ENCODE assay signal across 21 cellular contexts in genomic region chr1:196393282-196393681, GRCh38.
"Had no signal": no experiment of that assay in that cellular context is flagged by ENCODE, and none has a peak within 500 bp of the region (broad histone marks: within the 10 kb centered on the region; RNA-seq: fewer than 3 reads in every experiment).

No MANE protein-coding gene starts in this region.

- H3K27ac Mint-ChIP-seq: activated CD4-positive, alpha-beta T cell treated with anti-CD3 and anti-CD28 coated beads, Interleukin-2, amount 10 ng/mL, durations not matched to agents 7 days and 5 days; activated CD8-positive, alpha-beta memory T cell treated with anti-CD3 and anti-CD28 coated beads, Interleukin-2, amount 10 ng/mL, durations not matched to agents 7 days and 5 days; activated CD8-positive, alpha-beta T cell treated with anti-CD3 and anti-CD28 coated beads for 36 hours; activated naive CD4-positive, alpha-beta T cell treated with anti-CD3 and anti-CD28 coated beads, Interleukin-2, amount 10 ng/mL, durations not matched to agents 7 days and 5 days; immature natural killer cell; memory B cell; naive B cell; progenitor cell of endocrine pancreas; stimulated activated naive CD8-positive, alpha-beta T cell treated with anti-CD3 and anti-CD28 coated beads, Interleukin-15, amount 100 ng/mL, for 72 hours; T-cell; T-helper 2 cell treated with Interferon-gamma antibody and Interleukin-4, amounts not matched to agents 5 μg/mL and 100 μg/mL, for 36 hours had no signal

- DNase-seq: activated CD4-positive, alpha-beta T cell treated with anti-CD3 and anti-CD28 coated beads, Interleukin-2, amount 10 ng/mL, durations not matched to agents 7 days and 5 days; activated CD4-positive, CD25-positive, alpha-beta regulatory T cell treated with anti-CD3 and anti-CD28 coated beads, Interleukin-2, amount 50 U/mL, for 72 hours; activated CD8-positive, alpha-beta memory T cell treated with anti-CD3 and anti-CD28 coated beads, Interleukin-2, amount 10 ng/mL, durations not matched to agents 7 days and 5 days; activated CD8-positive, alpha-beta T cell treated with anti-CD3 and anti-CD28 coated beads for 36 hours; activated effector memory CD4-positive, alpha-beta T cell treated with anti-CD3 and anti-CD28 coated beads, Interleukin-2, amount 50 U/mL, for 16 hours; activated naive CD4-positive, alpha-beta T cell treated with anti-CD3 and anti-CD28 coated beads, Interleukin-2, amount 10 ng/mL, durations not matched to agents 7 days and 5 days; activated T-cell treated with anti-CD3 and anti-CD28 coated beads for 4 hours; immature natural killer cell; left ventricle myocardium inferior; naive B cell; stimulated activated CD4-positive, alpha-beta T cell treated with anti-CD3 and anti-CD28 coated beads, Interleukin-1b, Interleukin-23, amount 100 ng/mL, for 48 hours; stimulated activated naive CD8-positive, alpha-beta T cell treated with anti-CD3 and anti-CD28 coated beads, Interleukin-15, amount 100 ng/mL, for 72 hours; T-cell; transverse colon had no signal

- H3K36me3 ChIP-seq: left ventricle myocardium inferior, transverse colon had no signal

- H3K9me3 ChIP-seq: left ventricle myocardium inferior, mucosa of descending colon, transverse colon had no signal

- H3K36me3 Mint-ChIP-seq: activated CD8-positive, alpha-beta memory T cell treated with anti-CD3 and anti-CD28 coated beads, Interleukin-2, amount 10 ng/mL, durations not matched to agents 7 days and 5 days; activated naive CD4-positive, alpha-beta T cell treated with anti-CD3 and anti-CD28 coated beads, Interleukin-2, amount 10 ng/mL, durations not matched to agents 7 days and 5 days; immature natural killer cell; memory B cell; naive B cell; T-cell had no signal

- H3K27me3 ChIP-seq: transverse colon had no signal

- H3K27ac ChIP-seq: left ventricle myocardium inferior, transverse colon, VCaP had no signal

- H3K9me3 Mint-ChIP-seq: activated CD4-positive, alpha-beta T cell treated with anti-CD3 and anti-CD28 coated beads, Interleukin-2, amount 10 ng/mL, durations not matched to agents 7 days and 5 days; activated CD8-positive, alpha-beta T cell treated with anti-CD3 and anti-CD28 coated beads for 36 hours; activated naive CD4-positive, alpha-beta T cell treated with anti-CD3 and anti-CD28 coated beads, Interleukin-2, amount 10 ng/mL, durations not matched to agents 7 days and 5 days; brain; memory B cell; naive B cell; neural crest cell; stimulated activated naive CD8-positive, alpha-beta T cell treated with anti-CD3 and anti-CD28 coated beads, Interleukin-15, amount 100 ng/mL, for 72 hours; T-cell; T-helper 2 cell treated with Interferon-gamma antibody and Interleukin-4, amounts not matched to agents 5 μg/mL and 100 μg/mL, for 36 hours had no signal

- H3K4me3 Mint-ChIP-seq: activated CD4-positive, alpha-beta T cell treated with anti-CD3 and anti-CD28 coated beads, Interleukin-2, amount 10 ng/mL, durations not matched to agents 7 days and 5 days; activated CD8-positive, alpha-beta memory T cell treated with anti-CD3 and anti-CD28 coated beads, Interleukin-2, amount 10 ng/mL, durations not matched to agents 7 days and 5 days; activated CD8-positive, alpha-beta T cell treated with anti-CD3 and anti-CD28 coated beads for 36 hours; activated naive CD4-positive, alpha-beta T cell treated with anti-CD3 and anti-CD28 coated beads, Interleukin-2, amount 10 ng/mL, durations not matched to agents 7 days and 5 days; brain; immature natural killer cell; memory B cell; naive B cell; neural crest cell; stimulated activated naive CD8-positive, alpha-beta T cell treated with anti-CD3 and anti-CD28 coated beads, Interleukin-15, amount 100 ng/mL, for 72 hours; T-cell; T-helper 2 cell treated with Interferon-gamma antibody and Interleukin-4, amounts not matched to agents 5 μg/mL and 100 μg/mL, for 36 hours had no signal

- H3K4me1 ChIP-seq: left ventricle myocardium inferior, transverse colon had no signal

- H3K27me3 Mint-ChIP-seq: activated CD4-positive, alpha-beta T cell treated with anti-CD3 and anti-CD28 coated beads, Interleukin-2, amount 10 ng/mL, durations not matched to agents 7 days and 5 days; activated CD8-positive, alpha-beta memory T cell treated with anti-CD3 and anti-CD28 coated beads, Interleukin-2, amount 10 ng/mL, durations not matched to agents 7 days and 5 days; activated CD8-positive, alpha-beta T cell treated with anti-CD3 and anti-CD28 coated beads for 36 hours; activated naive CD4-positive, alpha-beta T cell treated with anti-CD3 and anti-CD28 coated beads, Interleukin-2, amount 10 ng/mL, durations not matched to agents 7 days and 5 days; brain; memory B cell; progenitor cell of endocrine pancreas; stimulated activated naive CD8-positive, alpha-beta T cell treated with anti-CD3 and anti-CD28 coated beads, Interleukin-15, amount 100 ng/mL, for 72 hours; T-cell had no signal

- H3K4me1 Mint-ChIP-seq: activated CD4-positive, alpha-beta T cell treated with anti-CD3 and anti-CD28 coated beads, Interleukin-2, amount 10 ng/mL, durations not matched to agents 7 days and 5 days; activated CD8-positive, alpha-beta memory T cell treated with anti-CD3 and anti-CD28 coated beads, Interleukin-2, amount 10 ng/mL, durations not matched to agents 7 days and 5 days; activated naive CD4-positive, alpha-beta T cell treated with anti-CD3 and anti-CD28 coated beads, Interleukin-2, amount 10 ng/mL, durations not matched to agents 7 days and 5 days; brain; immature natural killer cell; memory B cell; naive B cell; neural crest cell; stimulated activated naive CD8-positive, alpha-beta T cell treated with anti-CD3 and anti-CD28 coated beads, Interleukin-15, amount 100 ng/mL, for 72 hours; T-cell had no signal

- H3K4me3 ChIP-seq: left ventricle myocardium inferior, mucosa of descending colon, transverse colon had no signal

- ATAC-seq: activated CD8-positive, alpha-beta memory T cell treated with anti-CD3 and anti-CD28 coated beads, Interleukin-2, amount 10 ng/mL, durations not matched to agents 7 days and 5 days; activated CD8-positive, alpha-beta T cell treated with anti-CD3 and anti-CD28 coated beads for 36 hours; mucosa of descending colon; stimulated activated naive CD8-positive, alpha-beta T cell treated with anti-CD3 and anti-CD28 coated beads, Interleukin-15, amount 100 ng/mL, for 72 hours; T-cell had no signal
